Comparison of ENCODE assay signal across 28 cellular contexts in genomic region chr10:76080991-76081390, GRCh38.
DNase-seq lines count a peak whose midpoint lies in the region; ATAC-seq, FAIRE-seq and TF ChIP-seq lines count a peak whose summit lies in the region.
"Had no signal": no experiment of that assay in that cellular context is flagged by ENCODE, and none has a peak within 500 bp of the region (broad histone marks: within the 10 kb centered on the region; RNA-seq: fewer than 3 reads in every experiment).

No MANE protein-coding gene starts in this region.

- CTCF ChIA-PET in MCF 10A (lab: Yijun Ruan, JAX) = interaction anchor here (0.8 kb wide), 1 partner anchor 721 kb away, joined by 3 read pairs; no protein-coding TSS in a partner anchor

- H3K36me3 ChIP-seq in breast epithelium (no peaks in the 10 kb centered on the region), upper lobe of right lung (no peaks in the 10 kb centered on the region)
- H3K36me3 ChIP-seq: BLaER1 treated with 17β-estradiol and CSF1 and Interleukin-3, amounts not matched to agents 10 nM and 100 nM; upper lobe of left lung had no signal

- DNase-seq in MCF 10A (ENCODE audit: unreplicated experiment) = peak; percentile 49
- no peak for DNase-seq in breast epithelium (ENCODE audit: low spot score in 2 of 2)
- DNase-seq in amniotic epithelial cell (ENCODE audit: low read depth) = peak; percentile 59
- DNase-seq in glomerular visceral epithelial cell (ENCODE audit: extremely low spot score) = peak; percentile 9
- peak; percentile 58 for DNase-seq in urothelium cell line (ENCODE audit: low spot score)
- DNase-seq in upper lobe of right lung = no peak
- DNase-seq in cerebellum (ENCODE audit: low spot score) = no peak
- DNase-seq: activated CD4-positive, alpha-beta T cell treated with anti-CD3 and anti-CD28 coated beads for 4 hours; cerebellar nuclear complex; effector CD8-positive, alpha-beta T cell; hypothalamus; KG1; kidney; naive thymus-derived CD8-positive, alpha-beta T cell; NCI-H1092; NCI-H2081 treated with DMSO at 0.1 percent for 48 hours; NCI-H524; posterior cingulate gyrus; stimulated activated CD4-positive, alpha-beta T cell treated with anti-CD3 and anti-CD28 coated beads, Interleukin-4, amount 100 ng/mL, for 1 hour; stimulated activated naive CD8-positive, alpha-beta T cell treated with anti-CD3 and anti-CD28 coated beads, Interleukin-15, amount 100 ng/mL, for 72 hours; upper lobe of left lung had no signal

- no peaks in the 10 kb centered on the region for H3K27me3 Mint-ChIP-seq in MCF 10A (ENCODE audit: insufficient read depth, unreplicated experiment)
- H3K27me3 Mint-ChIP-seq: memory B cell; stimulated activated naive CD8-positive, alpha-beta T cell treated with anti-CD3 and anti-CD28 coated beads, Interleukin-15, amount 100 ng/mL, for 72 hours had no signal

- no peak overlapping the region for H3K4me3 ChIP-seq in breast epithelium
- H3K4me3 ChIP-seq in upper lobe of right lung = no peak overlapping the region
- H3K4me3 ChIP-seq: BLaER1 treated with 17β-estradiol and CSF1 and Interleukin-3, amounts not matched to agents 10 nM and 100 nM; smooth muscle cell; upper lobe of left lung had no signal

- POLR2A ChIA-PET in MCF 10A (lab: Yijun Ruan, JAX) = no interaction called here

- TF ChIP-seq POLR2A in breast epithelium (IDR thresholded peaks at IDR 0.05) = no peak

- TF ChIP-seq CTCF in MCF 10A (IDR thresholded peaks at IDR 0.05; ENCODE audit: unreplicated experiment) (no peak), breast epithelium (IDR thresholded peaks at IDR 0.05) (no peak), upper lobe of right lung (IDR thresholded peaks at IDR 0.05) (no peak)

- H3K4me1 Mint-ChIP-seq in MCF 10A (ENCODE audit: insufficient read depth, unreplicated experiment) = peaks cover 18% of the 10 kb centered on the region
- H3K4me1 Mint-ChIP-seq: naive thymus-derived CD8-positive, alpha-beta T cell; stimulated activated naive CD8-positive, alpha-beta T cell treated with anti-CD3 and anti-CD28 coated beads, Interleukin-15, amount 100 ng/mL, for 72 hours had no signal

- H3K9me3 ChIP-seq in breast epithelium = no peaks in the 10 kb centered on the region
- H3K9me3 ChIP-seq in upper lobe of right lung = no peaks in the 10 kb centered on the region
- H3K9me3 ChIP-seq: BLaER1 treated with 17β-estradiol and CSF1 and Interleukin-3, amounts not matched to agents 10 nM and 100 nM; upper lobe of left lung had no signal

- intact Hi-C loops in MCF 10A (cut with micrococcal nuclease) = no loop called here
- intact Hi-C loops in breast epithelium (cut with DNase I; ENCODE audit: low total_unique reads) = loop anchor here (1.0 kb wide), 1 partner anchor 8 kb away; no protein-coding TSS in a partner anchor
- intact Hi-C loops in upper lobe of right lung (cut with DNase I) = no loop called here

- peaks cover 7% of the 10 kb centered on the region for H3K9me3 Mint-ChIP-seq in MCF 10A (ENCODE audit: unreplicated experiment)

- H3K4me3 Mint-ChIP-seq in MCF 10A (ENCODE audit: unreplicated experiment) = no peak overlapping the region
- H3K4me3 Mint-ChIP-seq: memory B cell; naive thymus-derived CD8-positive, alpha-beta T cell; stimulated activated naive CD8-positive, alpha-beta T cell treated with anti-CD3 and anti-CD28 coated beads, Interleukin-15, amount 100 ng/mL, for 72 hours had no signal

- H3K27me3 ChIP-seq in breast epithelium (no peaks in the 10 kb centered on the region), upper lobe of right lung (no peaks in the 10 kb centered on the region)
- H3K27me3 ChIP-seq: BLaER1 treated with 17β-estradiol and CSF1 and Interleukin-3, amounts not matched to agents 10 nM and 100 nM; upper lobe of left lung had no signal

- BruUV-seq in MCF 10A (replicated peaks; lab: Mats Ljungman, UMichigan) = no TSS peak

- H3K27ac ChIP-seq in breast epithelium (no peak overlapping the region), upper lobe of right lung (no peak overlapping the region)
- H3K27ac ChIP-seq: BLaER1 treated with 17β-estradiol and CSF1 and Interleukin-3, amounts not matched to agents 10 nM and 100 nM; upper lobe of left lung had no signal

- ATAC-seq in upper lobe of right lung (no peak), GM18867 (IDR thresholded peaks at IDR 0.05; ENCODE audit: unreplicated experiment) (no peak)
- ATAC-seq: naive thymus-derived CD8-positive, alpha-beta T cell; stimulated activated naive CD8-positive, alpha-beta T cell treated with anti-CD3 and anti-CD28 coated beads, Interleukin-15, amount 100 ng/mL, for 72 hours had no signal

- no peaks in the 10 kb centered on the region for H3K36me3 Mint-ChIP-seq in MCF 10A (ENCODE audit: insufficient read depth, unreplicated experiment)
- H3K36me3 Mint-ChIP-seq: memory B cell; naive thymus-derived CD8-positive, alpha-beta T cell had no signal

- no peak for FAIRE-seq in urothelium cell line (lab: Jason Lieb, UNC)
- FAIRE-seq: A204.1, GM12892, TTC549 had no signal

- H3K4me1 ChIP-seq in breast epithelium = no peaks in the 10 kb centered on the region
- no peaks in the 10 kb centered on the region for H3K4me1 ChIP-seq in upper lobe of right lung
- H3K4me1 ChIP-seq: upper lobe of left lung had no signal

- H3K27ac Mint-ChIP-seq in MCF 10A (ENCODE audit: low read depth, unreplicated experiment) = no peak overlapping the region
- H3K27ac Mint-ChIP-seq: memory B cell; naive thymus-derived CD8-positive, alpha-beta T cell; stimulated activated naive CD8-positive, alpha-beta T cell treated with anti-CD3 and anti-CD28 coated beads, Interleukin-15, amount 100 ng/mL, for 72 hours had no signal

Comparison
In these comparisons a context has a peak if more than half of its experiments do, and no peak if none do; other contexts are left out.
1. DNase-seq: peak in MCF 10A (single experiment), amniotic epithelial cell (single experiment), glomerular visceral epithelial cell (single experiment) and urothelium cell line (single experiment); none in breast epithelium (0 of 2), upper lobe of right lung (single experiment) and cerebellum (single experiment).